ENCODE assay signal across 25 cellular contexts in genomic region chr5:36855141-36855495, GRCh38.
"Had no signal": no experiment of that assay in that cellular context is flagged by ENCODE, and none has a peak within 500 bp of the region (broad histone marks: within the 10 kb centered on the region; RNA-seq: fewer than 3 reads in every experiment).

No MANE protein-coding gene starts in this region.

- H3K27me3 ChIP-seq: brain microvascular endothelial cell, dorsolateral prefrontal cortex had no signal

- H3K27ac ChIP-seq: brain microvascular endothelial cell, coronary artery, dorsolateral prefrontal cortex had no signal

- H3K36me3 ChIP-seq: brain microvascular endothelial cell had no signal

- ATAC-seq: activated T-cell treated with anti-CD3 and anti-CD28 coated beads, Interleukin-2, amount 50 U/mL, for 4 hours; activated T-helper 17 cell treated with anti-CD3 and anti-CD28 coated beads, Interleukin-2, amount 50 U/mL, for 72 hours; esophagus mucosa had no signal

- H3K4me3 ChIP-seq: coronary artery, dorsolateral prefrontal cortex had no signal

- FAIRE-seq: astrocyte, bronchial epithelial cell, frontal cortex had no signal

- DNase-seq: activated CD4-positive, alpha-beta memory T cell treated with anti-CD3 and anti-CD28 coated beads, Interleukin-2, amount 10 ng/mL, durations not matched to agents 7 days and 5 days; activated CD4-positive, alpha-beta T cell treated with anti-CD3 and anti-CD28 coated beads for 1 hour; activated CD4-positive, alpha-beta T cell treated with anti-CD3 and anti-CD28 coated beads for 4 hours; activated CD4-positive, alpha-beta T cell treated with anti-CD3 and anti-CD28 coated beads, Interleukin-2, amount 10 ng/mL, durations not matched to agents 7 days and 5 days; activated CD4-positive, alpha-beta T cell treated with anti-CD3 and anti-CD28 coated beads, Interleukin-2, amount 50 U/mL, for 4 hours; activated effector memory CD4-positive, alpha-beta T cell treated with Interleukin-2 at 50 U/mL for 16 hours; activated gamma-delta T cell treated with Interleukin-2 at 50 U/mL for 16 hours; activated naive CD4-positive, alpha-beta T cell treated with anti-CD3 and anti-CD28 coated beads, Interleukin-2, amount 50 U/mL, for 16 hours; activated naive CD4-positive, alpha-beta T cell treated with Interleukin-2 at 50 U/mL for 16 hours; activated T-cell treated with anti-CD3 and anti-CD28 coated beads, Interleukin-2, amount 50 U/mL, for 4 hours; amniotic stem cell; anterior cingulate cortex; brain microvascular endothelial cell; dorsolateral prefrontal cortex; effector memory CD4-positive, alpha-beta T cell; endodermal cell; foreskin fibroblast; head of caudate nucleus; T-helper 2 cell had no signal
